19 cellular contexts compared by ENCODE assay signal in genomic region chr15:78244101-78244500, GRCh38. TPM values are rescaled to one million over a fixed set of nuclear protein-coding genes. Genes with fewer than 3 reads are reported as not detected.
DNase-seq lines count a peak whose midpoint lies in the region; ATAC-seq, FAIRE-seq and TF ChIP-seq lines count a peak whose summit lies in the region.
"Had no signal": no experiment of that assay in that cellular context is flagged by ENCODE, and none has a peak within 500 bp of the region (broad histone marks: within the 10 kb centered on the region; RNA-seq: fewer than 3 reads in every experiment).

No MANE protein-coding gene starts in this region.

- DNase-seq in Peyer's patch (peak in 2 of 3 donors; percentile 73 to 74), K562 (ENCODE audit: extremely low read depth in 1 of 4, low spot score in 3 of 4) (peak; percentile 72 to 81 (median 78)), mesenchymal stem cell (no peak), small intestine (peak; percentile 80), NCI-H69 (lab: John Stamatoyannopoulos, UW) (no peak), NCI-H446 treated with DMSO at 0.1 percent for 48 hours (lab: John Stamatoyannopoulos, UW) (no peak)
- DNase-seq: AML-193; DMS79; HCEC 1CT; KG1; NCI-H1048; NCI-H1436 treated with DMSO at 0.1 percent for 48 hours; NCI-H2081 treated with DMSO at 0.1 percent for 48 hours; NCI-H524; NK-92 treated with Interleukin-12 subunit alpha and Interleukin-12 subunit beta, amount 100 ng/mL, for 24 hours; RPMI8226 had no signal

- no peak overlapping the region for H2BK15ac ChIP-seq in mesenchymal stem cell (ENCODE audit: low read depth, poor library complexity, severe bottlenecking)

- peaks cover 0 to 27% (median 4%) of the 10 kb centered on the region in 4 donors for H3K4me1 ChIP-seq in Peyer's patch
- peaks cover 19 to 21% of the 10 kb centered on the region in 2 experiments for H3K4me1 ChIP-seq in K562 (replicated peaks in 1 of 2; ENCODE audit: control insufficient read depth in 2 of 2, insufficient read depth in 2 of 2, low read length in 2 of 2)
- H3K4me1 ChIP-seq in mesenchymal stem cell (ENCODE audit: control insufficient read depth, insufficient read depth, low read depth, low read length): peaks cover 16% of the 10 kb centered on the region
- peaks cover 3% of the 10 kb centered on the region in 2 donors for H3K4me1 ChIP-seq in small intestine (ENCODE audit: control insufficient read depth in 2 of 2, insufficient read depth in 1 of 2, low read depth in 1 of 2, low read length in 1 of 2)

- H3K36me3 ChIP-seq in Peyer's patch (no peaks in the 10 kb centered on the region), K562 (ENCODE audit: control insufficient read depth, insufficient read depth, low read length) (no peaks in the 10 kb centered on the region), mesenchymal stem cell (ENCODE audit: control insufficient read depth in 1 of 2, insufficient read depth in 2 of 2, low read depth in 1 of 2, low read length in 2 of 2) (no peaks in the 10 kb centered on the region), small intestine (ENCODE audit: control insufficient read depth in 2 of 2, insufficient read depth in 2 of 2, low read length in 2 of 2) (no peaks in the 10 kb centered on the region)

- H2BK12ac ChIP-seq in mesenchymal stem cell (ENCODE audit: low read length in 2 of 2): no peak overlapping the region

- no peak overlapping the region for H3K18ac ChIP-seq in mesenchymal stem cell (ENCODE audit: low read depth in 1 of 2, low read length in 2 of 2)

- POLR2A ChIA-PET in K562 (lab: Yijun Ruan, JAX): interaction anchor here (0.6 to 1.3 kb wide), 5 partner anchors 11 to 598 kb away, joined by 3 to 4 read pairs (median 3); no protein-coding TSS in a partner anchor

- H3K4me2 ChIP-seq in K562 (ENCODE audit: insufficient read depth, low read length) (peak overlapping the region; percentile 66), mesenchymal stem cell (ENCODE audit: low read length, poor library complexity, severe bottlenecking) (no peak overlapping the region)

- FAIRE-seq in K562 (lab: Jason Lieb, UNC): peak; percentile 67
- FAIRE-seq in small intestine (lab: Jason Lieb, UNC): no peak

- H3K23ac ChIP-seq in mesenchymal stem cell (ENCODE audit: low read length in 2 of 2): no peak overlapping the region

- no TSS peak for BruUV-seq in K562 (replicated peaks; lab: Mats Ljungman, UMichigan)

- intact Hi-C loops in K562 (cut with micrococcal nuclease): loop anchor here (5.0 kb wide), 3 partner anchors 47 to 287 kb away; partner anchors contain the start of gene CIB2

- H2AFZ ChIP-seq in K562 (ENCODE audit: low read depth, low read length): peak overlapping the region; percentile 84
- H2AFZ ChIP-seq in mesenchymal stem cell (ENCODE audit: low read depth, low read length): no peak overlapping the region

- no peaks in the 10 kb centered on the region for H4K20me1 ChIP-seq in K562 (replicated peaks; ENCODE audit: control insufficient read depth, insufficient read depth, low read length)

- H3K9me1 ChIP-seq in K562 (ENCODE audit: control insufficient read depth, insufficient read depth, low read length): no peaks in the 10 kb centered on the region

- H3K14ac ChIP-seq in mesenchymal stem cell (ENCODE audit: low read length in 2 of 2): no peak overlapping the region

- H3K4me3 ChIP-seq in Peyer's patch: no peak overlapping the region
- no peak overlapping the region for H3K4me3 ChIP-seq in K562
- no peak overlapping the region for H3K4me3 ChIP-seq in mesenchymal stem cell (ENCODE audit: insufficient read depth in 1 of 2, low read depth in 1 of 2, low read length in 2 of 2)
- no peak overlapping the region for H3K4me3 ChIP-seq in small intestine (ENCODE audit: low read depth in 1 of 2, low read length in 2 of 2)

- TF ChIP-seq CTCF in Peyer's patch (IDR thresholded peaks at IDR 0.05): no peak
- no peak for TF ChIP-seq CTCF in K562 (IDR thresholded peaks at IDR 0.05 in 2 of 3, conservative IDR thresholded peaks at IDR 0.05 in 1 of 3; ENCODE audit: insufficient read depth in 2 of 3, low read depth in 1 of 3, low read length in 3 of 3)

- no peak overlapping the region for H4K8ac ChIP-seq in mesenchymal stem cell (ENCODE audit: low read length)

- H3K9ac ChIP-seq in K562 (ENCODE audit: insufficient read depth in 1 of 2, low read depth in 2 of 2, low read length in 2 of 2) (peak overlapping the region; percentile 25 to 79; a peak in 1 of 4 replicates), mesenchymal stem cell (ENCODE audit: low read length) (no peak overlapping the region)

- H3K4ac ChIP-seq in mesenchymal stem cell (ENCODE audit: low read depth in 1 of 2, low read length in 2 of 2): no peak overlapping the region

- H3K27ac ChIP-seq in Peyer's patch: peak overlapping the region in 2 of 4 donors; percentile 56 to 66
- H3K27ac ChIP-seq in K562 (ENCODE audit: extremely low read depth, low read depth, low read length): no peak overlapping the region
- H3K27ac ChIP-seq in mesenchymal stem cell (ENCODE audit: low read length, poor library complexity, severe bottlenecking): peak overlapping the region; percentile 67
- H3K27ac ChIP-seq in small intestine (ENCODE audit: low read depth in 1 of 2, low read length in 1 of 2): peak overlapping the region in 1 of 2 donors; percentile 25

- WGBS in K562 (ENCODE audit: insufficient coverage, low coverage, missing lambda C conversion rate): 0% methylated on average over 6 of the region's 6 CpGs
- WGBS in mesenchymal stem cell: 90% methylated on average over 6 of the region's 6 CpGs
- WGBS in small intestine, 3 donors: 27 to 64% (median 46%) methylated on average over 6 of the region's 6 CpGs

- ATAC-seq in K562: peak; percentile 82
- ATAC-seq in activated CD4-positive, CD25-positive, alpha-beta regulatory T cell treated with anti-CD3 and anti-CD28 coated beads, Interleukin-2, amount 50 U/mL, for 24 hours: no peak
- no peak for ATAC-seq in GM18861 (IDR thresholded peaks at IDR 0.05; ENCODE audit: unreplicated experiment)

- H2BK120ac ChIP-seq in mesenchymal stem cell (ENCODE audit: low read depth, low read length): no peak overlapping the region

- CTCF ChIA-PET in K562 (lab: Yijun Ruan, JAX; ENCODE audit: low intra/inter-chr PET ratio): interaction anchor here (0.5 to 2.4 kb wide), 2 partner anchors 131 to 243 kb away, joined by 3 to 14 read pairs; no protein-coding TSS in a partner anchor

- TF ChIP-seq POLR2A in Peyer's patch (IDR thresholded peaks at IDR 0.05) (no peak), K562 (conservative IDR thresholded peaks at IDR 0.05) (no peak)

- no peak for TF ChIP-seq EP300 in K562 (IDR thresholded peaks at IDR 0.05; ENCODE audit: low read length)

- H3K9me3 ChIP-seq in Peyer's patch (no peaks in the 10 kb centered on the region), K562 (replicated peaks; ENCODE audit: control insufficient read depth, insufficient read depth, low read depth, low read length) (no peaks in the 10 kb centered on the region), mesenchymal stem cell (ENCODE audit: control insufficient read depth, low read length) (no peaks in the 10 kb centered on the region), small intestine (ENCODE audit: control insufficient read depth, low read depth) (no peaks in the 10 kb centered on the region)

- H3K79me2 ChIP-seq in K562 (ENCODE audit: control insufficient read depth, insufficient read depth, low read length): no peaks in the 10 kb centered on the region

- peak overlapping the region; percentile 37 for H2AK5ac ChIP-seq in mesenchymal stem cell (ENCODE audit: low read length, severe bottlenecking)

- no peak for TF ChIP-seq RAD21 in K562 (CRISPR knock-in tag; conservative IDR thresholded peaks at IDR 0.05 in 1 of 2, IDR thresholded peaks at IDR 0.05 in 1 of 2)

- in situ Hi-C loops in K562 (cut with MboI): no loop called here

- H3K27me3 ChIP-seq in Peyer's patch (no peaks in the 10 kb centered on the region), K562 (ENCODE audit: control insufficient read depth in 2 of 2, insufficient read depth in 2 of 2, low read length in 2 of 2) (0 out of 5 replicates have a peak, but pooled peaks cover 0 to 1% of the 10 kb centered on the region in 2 experiments), mesenchymal stem cell (ENCODE audit: control insufficient read depth in 1 of 2, insufficient read depth in 1 of 2, low read length in 2 of 2) (peaks cover 0 to 42% of the 10 kb centered on the region in 2 experiments), small intestine (ENCODE audit: control insufficient read depth in 2 of 2, insufficient read depth in 2 of 2, low read length in 2 of 2) (no peaks in the 10 kb centered on the region)

- H4K91ac ChIP-seq in mesenchymal stem cell (ENCODE audit: low read length): no peak overlapping the region

- H2BK5ac ChIP-seq in mesenchymal stem cell (ENCODE audit: low read depth, low read length, poor library complexity, severe bottlenecking): no peak overlapping the region

- H3K79me1 ChIP-seq in mesenchymal stem cell (replicated peaks; ENCODE audit: low read length, poor library complexity, severe bottlenecking): no peaks in the 10 kb centered on the region

RNA-seq across cellular contexts. Expression of gene ACSBG1, which starts 9.7 kb away (rescaled TPM):
- total RNA-seq in Peyer's patch (not detected), K562 (2014; rRNA removed) (2.5 and 3.3 TPM in 2 replicates), K562 (2014; rRNA removed; fragmentation: Illumina TruSeq; extraction: Trizol) (3.1 and 3.7 TPM in 2 replicates), K562 (2015; rRNA removed; fragmentation: Illumina TruSeq; extraction: Trizol) (0.83 TPM in 2 replicates), K562 (2021) (2.6 and 3.3 TPM in 2 replicates)
- 9.2 and 9.5 TPM in 2 replicates for total RNA-seq in K562 (2011; cell fraction: chromatin; rRNA removed; ENCODE audit: low replicate concordance)
- 5.3 and 7.0 TPM in 2 replicates for total RNA-seq in K562 (2011; cell fraction: nucleolus; rRNA removed)
- 7.6 and 8.9 TPM in 2 replicates for total RNA-seq in K562 (2011; cell fraction: nucleoplasm; rRNA removed)
- polyA plus RNA-seq in K562 (2011; rRNA removed) (1.2 and 2.0 TPM in 2 replicates), K562 (2014; fragmentation: Illumina TruSeq; extraction: Trizol) (4.8 and 6.4 TPM in 2 replicates), K562 (2014; fragmentation: Nextera tagmentation; extraction: Ambion mirVana) (under 1 TPM; 0.36 to 0.75 TPM), K562 (2014; rRNA removed) (4.6 and 5.0 TPM in 2 replicates), small intestine (under 1 TPM; 0.54 to 0.67 (median 0.55) TPM)
- 1.9 and 4.0 TPM in 2 replicates for polyA plus RNA-seq in K562 (2011; cell fraction: cytosol; rRNA removed)
- 3.7 and 12.6 TPM in 2 replicates for polyA plus RNA-seq in K562 (2011; cell fraction: nucleus; rRNA removed)
- polyA plus RNA-seq in K562 (2012): 1.3 and 1.4 TPM in 2 replicates
- 0.72 and 3.4 TPM in 2 replicates for polyA minus RNA-seq in K562 (2011; rRNA and poly(A)+ RNA removed)
- polyA minus RNA-seq in K562 (2011; cell fraction: cytosol; rRNA and poly(A)+ RNA removed): 1.1 TPM in 1 of 2 replicates, not detected in the other
- polyA minus RNA-seq in K562 (2011; cell fraction: nucleus; rRNA and poly(A)+ RNA removed): 3.0 and 5.5 TPM in 2 replicates
- polyA plus RNA-seq in mesenchymal stem cell (2013, experiment 1 of 2): 0.03 TPM
- not detected for polyA plus RNA-seq in mesenchymal stem cell (2013, experiment 2 of 2)
- total RNA-seq: M059J had no signal

RNA-seq across cellular contexts. Expression of gene DNAJA4, which starts 20.3 kb away (rescaled TPM):
- total RNA-seq in Peyer's patch (10 to 100 TPM; 25.6 to 48.9 (median 33.5) TPM), K562 (2014; rRNA removed) (not detected in 2 replicates), K562 (2014; rRNA removed; fragmentation: Illumina TruSeq; extraction: Trizol) (0.11 TPM in 1 of 2 replicates, not detected in the other), K562 (2015; rRNA removed; fragmentation: Illumina TruSeq; extraction: Trizol) (0.08 TPM in 1 of 2 replicates, not detected in the other), K562 (2021) (0.16 and 0.25 TPM in 2 replicates)
- 0.12 and 0.23 TPM in 2 replicates for total RNA-seq in K562 (2011; cell fraction: chromatin; rRNA removed; ENCODE audit: low replicate concordance)
- 0.33 TPM in 1 of 2 replicates, not detected in the other for total RNA-seq in K562 (2011; cell fraction: nucleolus; rRNA removed)
- total RNA-seq in K562 (2011; cell fraction: nucleoplasm; rRNA removed): 0.15 TPM in 1 of 2 replicates, not detected in the other
- polyA plus RNA-seq in K562 (2011; rRNA removed) (0.05 and 0.15 TPM in 2 replicates), K562 (2014; fragmentation: Illumina TruSeq; extraction: Trizol) (not detected in 2 replicates), K562 (2014; fragmentation: Nextera tagmentation; extraction: Ambion mirVana) (1 to 10 TPM in 1 of 2 experiments, under 1 TPM in 1; 0.56 to 1.0 TPM), K562 (2014; rRNA removed) (0.09 TPM in 1 of 2 replicates, not detected in the other), small intestine (10 to 100 TPM; 10.7 to 17.2 (median 12.7) TPM)
- polyA plus RNA-seq in K562 (2011; cell fraction: cytosol; rRNA removed): 0.03 TPM in 1 of 2 replicates, not detected in the other
- polyA plus RNA-seq in K562 (2011; cell fraction: nucleus; rRNA removed): 0.28 and 0.50 TPM in 2 replicates
- polyA plus RNA-seq in K562 (2012): 0.33 and 0.56 TPM in 2 replicates
- 0.21 TPM in 1 of 2 replicates, not detected in the other for polyA minus RNA-seq in K562 (2011; rRNA and poly(A)+ RNA removed)
- 1.1 and 3.1 TPM in 2 replicates for polyA minus RNA-seq in K562 (2011; cell fraction: cytosol; rRNA and poly(A)+ RNA removed)
- 0.11 and 0.40 TPM in 2 replicates for polyA minus RNA-seq in K562 (2011; cell fraction: nucleus; rRNA and poly(A)+ RNA removed)
- 0.12 TPM for polyA plus RNA-seq in mesenchymal stem cell (2013, experiment 1 of 2)
- 0.05 TPM for polyA plus RNA-seq in mesenchymal stem cell (2013, experiment 2 of 2)

RNA-seq across cellular contexts. Expression of gene SKIC8, which starts 55.3 kb away (rescaled TPM):
- total RNA-seq in Peyer's patch: 10 to 100 TPM; 23.7 to 46.2 (median 43.7) TPM
- total RNA-seq in K562 (2011; cell fraction: chromatin; rRNA removed; ENCODE audit: low replicate concordance): 61.2 and 107 TPM in 2 replicates
- 40.1 and 43.9 TPM in 2 replicates for total RNA-seq in K562 (2011; cell fraction: nucleolus; rRNA removed)
- total RNA-seq in K562 (2011; cell fraction: nucleoplasm; rRNA removed): 76.0 and 92.8 TPM in 2 replicates
- 99.3 and 118 TPM in 2 replicates for total RNA-seq in K562 (2014; rRNA removed)
- total RNA-seq in K562 (2014; rRNA removed; fragmentation: Illumina TruSeq; extraction: Trizol): 139 and 146 TPM in 2 replicates
- total RNA-seq in K562 (2015; rRNA removed; fragmentation: Illumina TruSeq; extraction: Trizol): 152 and 164 TPM in 2 replicates
- total RNA-seq in K562 (2021): 79.5 and 87.3 TPM in 2 replicates
- 158 and 224 TPM in 2 replicates for polyA plus RNA-seq in K562 (2011; rRNA removed)
- polyA plus RNA-seq in K562 (2011; cell fraction: cytosol; rRNA removed): 108 and 162 TPM in 2 replicates
- polyA plus RNA-seq in K562 (2011; cell fraction: nucleus; rRNA removed): 96.8 and 114 TPM in 2 replicates
- 60.8 and 135 TPM in 2 replicates for polyA plus RNA-seq in K562 (2012)
- 124 and 127 TPM in 2 replicates for polyA plus RNA-seq in K562 (2014; fragmentation: Illumina TruSeq; extraction: Trizol)
- 100 to 1,000 TPM; 352 to 389 TPM for polyA plus RNA-seq in K562 (2014; fragmentation: Nextera tagmentation; extraction: Ambion mirVana)
- 140 and 168 TPM in 2 replicates for polyA plus RNA-seq in K562 (2014; rRNA removed)
- polyA minus RNA-seq in K562 (2011; rRNA and poly(A)+ RNA removed): 124 and 180 TPM in 2 replicates
- 51.6 and 80.3 TPM in 2 replicates for polyA minus RNA-seq in K562 (2011; cell fraction: cytosol; rRNA and poly(A)+ RNA removed)
- 30.0 and 50.1 TPM in 2 replicates for polyA minus RNA-seq in K562 (2011; cell fraction: nucleus; rRNA and poly(A)+ RNA removed)
- polyA plus RNA-seq in mesenchymal stem cell (2013, experiment 1 of 2): 29.0 TPM
- polyA plus RNA-seq in mesenchymal stem cell (2013, experiment 2 of 2): 29.2 TPM
- polyA plus RNA-seq in small intestine: 10 to 100 TPM; 45.9 to 68.0 (median 60.0) TPM

Comparison
In these comparisons a context has a peak if more than half of its experiments do, and no peak if none do; other contexts are left out.
1. DNase-seq: peak in Peyer's patch (2 of 3), K562 (4 of 4) and small intestine (single experiment); none in mesenchymal stem cell (single experiment), NCI-H69 (single experiment) and NCI-H446 treated with DMSO at 0.1 percent for 48 hours (single experiment).
2. RNA of gene DNAJA4, which starts 20.3 kb away (total RNA-seq): 25.6 to 48.9 TPM in Peyer's patch; 0.08 to 0.33 TPM in K562; every median in the first group is over 10 times any median in the second.